ENCODE assay signal across 30 cellular contexts in the genomic region with DNA sequence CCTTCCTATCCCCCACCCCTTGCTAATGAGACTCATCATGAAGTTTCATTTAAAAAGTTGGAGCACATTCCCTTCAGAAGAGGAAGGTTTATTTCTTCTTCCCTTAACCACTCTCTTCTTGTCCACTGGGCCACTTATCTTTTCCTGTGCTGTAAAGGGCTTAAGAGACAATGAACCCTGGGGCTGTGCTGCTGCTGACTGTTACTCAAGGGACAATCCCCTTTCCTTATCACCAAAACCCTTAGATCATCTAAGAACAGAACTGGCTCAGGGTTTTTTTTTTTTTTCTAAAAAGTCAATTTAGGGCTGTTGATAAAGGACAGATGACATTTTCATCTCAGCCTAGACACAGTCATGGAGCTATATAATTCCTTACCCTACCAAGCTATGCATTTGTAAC. TPM values are rescaled to one million over a fixed set of nuclear protein-coding genes. Genes with fewer than 3 reads are reported as not detected.
DNase-seq lines count a peak whose midpoint lies in the region; ATAC-seq and TF ChIP-seq lines count a peak whose summit lies in the region.
"Had no signal": no experiment of that assay in that cellular context is flagged by ENCODE, and none has a peak within 500 bp of the region (broad histone marks: within the 10 kb centered on the region; RNA-seq: fewer than 3 reads in every experiment).

No MANE protein-coding gene starts in this region.

- H3K4me3 ChIP-seq in smooth muscle cell: no peak overlapping the region
- H3K4me3 ChIP-seq: heart right ventricle, mucosa of descending colon, vagina had no signal

- no peak overlapping the region for H3K9ac ChIP-seq in smooth muscle cell (ENCODE audit: low read depth)

- no peaks in the 10 kb centered on the region for H3K4me1 ChIP-seq in smooth muscle cell (ENCODE audit: low read depth)
- H3K4me1 ChIP-seq: heart right ventricle, vagina had no signal

- H4K20me1 ChIP-seq in smooth muscle cell (ENCODE audit: low read depth): no peaks in the 10 kb centered on the region

- peak overlapping the region; percentile 34 for H2AFZ ChIP-seq in smooth muscle cell (ENCODE audit: low read depth)

- H3K27me3 ChIP-seq in smooth muscle cell (ENCODE audit: low read depth): no peaks in the 10 kb centered on the region
- H3K27me3 ChIP-seq: heart right ventricle, vagina had no signal

- peak overlapping the region; percentile 89 for H3K27ac Mint-ChIP-seq in activated T-cell treated with anti-CD3 and anti-CD28 coated beads, Interleukin-2, amount 50 U/mL, for 24 hours
- no peak overlapping the region for H3K27ac Mint-ChIP-seq in activated T-helper 17 cell treated with anti-CD3 and anti-CD28 coated beads, Interleukin-2, amount 50 U/mL, for 72 hours
- H3K27ac Mint-ChIP-seq: CD14-positive monocyte, nephron progenitor cell, T-cell had no signal

- DNase-seq in activated T-cell treated with anti-CD3 and anti-CD28 coated beads, Interleukin-2, amount 50 U/mL, for 24 hours: no peak
- DNase-seq in activated T-cell treated with anti-CD3 and anti-CD28 coated beads for 4 hours: no peak
- no peak for DNase-seq in smooth muscle cell (lab: John Stamatoyannopoulos, UW; ENCODE audit: unreplicated experiment)
- no peak for DNase-seq in DMS 273 (lab: John Stamatoyannopoulos, UW; ENCODE audit: unreplicated experiment)
- no peak for DNase-seq in ecto neural progenitor cell (ENCODE audit: low spot score)
- DNase-seq: ACHN; activated CD4-positive, alpha-beta T cell treated with anti-CD3 and anti-CD28 coated beads, Interleukin-2, amount 10 ng/mL, durations not matched to agents 24 days and 14 days; activated naive CD4-positive, alpha-beta T cell treated with anti-CD3 and anti-CD28 coated beads, Interleukin-2, amount 50 U/mL, for 16 hours; foreskin fibroblast; H9; heart right ventricle; mucosa of descending colon; NCI-H1436 treated with DMSO at 0.1 percent for 48 hours; NCI-H2171 treated with DMSO at 0.1 percent for 48 hours; NCI-H526 treated with DMSO at 0.1 percent for 48 hours; nephron progenitor cell; posterior cingulate gyrus; Right ventricle myocardium superior; T-cell had no signal

- H3K36me3 Mint-ChIP-seq in activated T-cell treated with anti-CD3 and anti-CD28 coated beads, Interleukin-2, amount 50 U/mL, for 24 hours (ENCODE audit: low read depth): peaks cover 6% of the 10 kb centered on the region
- H3K36me3 Mint-ChIP-seq in activated T-helper 17 cell treated with anti-CD3 and anti-CD28 coated beads, Interleukin-2, amount 50 U/mL, for 72 hours (ENCODE audit: low read depth): no peaks in the 10 kb centered on the region
- H3K36me3 Mint-ChIP-seq: CD14-positive monocyte, T-cell had no signal

- TF ChIP-seq CTCF in smooth muscle cell (IDR thresholded peaks at IDR 0.05; ENCODE audit: borderline replicate concordance, insufficient read depth, poor library complexity, severe bottlenecking): no peak

- H3K4me3 Mint-ChIP-seq in activated T-cell treated with anti-CD3 and anti-CD28 coated beads, Interleukin-2, amount 50 U/mL, for 24 hours: no peak overlapping the region
- H3K4me3 Mint-ChIP-seq in activated T-helper 17 cell treated with anti-CD3 and anti-CD28 coated beads, Interleukin-2, amount 50 U/mL, for 72 hours: no peak overlapping the region
- H3K4me3 Mint-ChIP-seq: activated CD4-positive, alpha-beta T cell treated with anti-CD3 and anti-CD28 coated beads, Interleukin-2, amount 10 ng/mL, durations not matched to agents 24 days and 14 days; CD14-positive monocyte; central memory CD8-positive, alpha-beta T cell; H9; nephron progenitor cell; T-cell had no signal

- H3K27ac ChIP-seq in KOPT-K1 (ENCODE audit: low read depth, low read length, poor library complexity, severe bottlenecking) (peak overlapping the region; percentile 81), smooth muscle cell (ENCODE audit: low read depth) (no peak overlapping the region)
- H3K27ac ChIP-seq: heart right ventricle, vagina had no signal

- no peak overlapping the region for H3K4me2 ChIP-seq in smooth muscle cell

- ATAC-seq in activated T-helper 17 cell treated with anti-CD3 and anti-CD28 coated beads, Interleukin-2, amount 50 U/mL, for 72 hours (replicated peaks): peak; percentile 29
- ATAC-seq in GM21528 (IDR thresholded peaks at IDR 0.05; ENCODE audit: low FRiP score, unreplicated experiment): no peak
- ATAC-seq: heart right ventricle, mucosa of descending colon, sciatic nerve had no signal

- no peaks in the 10 kb centered on the region for H3F3A ChIP-seq in smooth muscle cell (ENCODE audit: low read depth)

- H3K79me2 ChIP-seq in smooth muscle cell (ENCODE audit: low read depth): no peaks in the 10 kb centered on the region

- peaks cover 21% of the 10 kb centered on the region for H3K9me3 ChIP-seq in KOPT-K1 (ENCODE audit: insufficient read depth, low read length, poor library complexity, severe bottlenecking)
- H3K9me3 ChIP-seq in smooth muscle cell (replicated peaks; ENCODE audit: low read depth): no peaks in the 10 kb centered on the region
- H3K9me3 ChIP-seq: mucosa of descending colon, vagina had no signal

- peaks cover 60% of the 10 kb centered on the region for H3K4me1 Mint-ChIP-seq in activated T-cell treated with anti-CD3 and anti-CD28 coated beads, Interleukin-2, amount 50 U/mL, for 24 hours (ENCODE audit: low read depth)
- H3K4me1 Mint-ChIP-seq in activated T-helper 17 cell treated with anti-CD3 and anti-CD28 coated beads, Interleukin-2, amount 50 U/mL, for 72 hours: peaks cover 20% of the 10 kb centered on the region
- H3K4me1 Mint-ChIP-seq: CD14-positive monocyte, nephron progenitor cell had no signal

- no peaks in the 10 kb centered on the region for H3K36me3 ChIP-seq in KOPT-K1 (ENCODE audit: insufficient read depth, low read length)
- H3K36me3 ChIP-seq in smooth muscle cell (ENCODE audit: low read depth): no peaks in the 10 kb centered on the region
- H3K36me3 ChIP-seq: heart right ventricle, vagina had no signal

- H3K27me3 Mint-ChIP-seq in activated T-cell treated with anti-CD3 and anti-CD28 coated beads, Interleukin-2, amount 50 U/mL, for 24 hours: no peaks in the 10 kb centered on the region
- H3K27me3 Mint-ChIP-seq in activated T-helper 17 cell treated with anti-CD3 and anti-CD28 coated beads, Interleukin-2, amount 50 U/mL, for 72 hours: no peaks in the 10 kb centered on the region
- H3K27me3 Mint-ChIP-seq: central memory CD8-positive, alpha-beta T cell; T-cell had no signal

- H3K9me3 Mint-ChIP-seq in activated T-cell treated with anti-CD3 and anti-CD28 coated beads, Interleukin-2, amount 50 U/mL, for 24 hours: peaks cover 16% of the 10 kb centered on the region
- H3K9me3 Mint-ChIP-seq in activated T-helper 17 cell treated with anti-CD3 and anti-CD28 coated beads, Interleukin-2, amount 50 U/mL, for 72 hours: no peaks in the 10 kb centered on the region
- H3K9me3 Mint-ChIP-seq: central memory CD8-positive, alpha-beta T cell had no signal

RNA-seq across cellular contexts. Expression of gene CAPSL, which starts 29.6 kb away (rescaled TPM):
- total RNA-seq in activated T-helper 17 cell treated with anti-CD3 and anti-CD28 coated beads, Interleukin-2, amount 50 U/mL, for 72 hours: 1 to 10 TPM in 1 of 2 donors, not detected in 1; 1.1 TPM
- total RNA-seq in smooth muscle cell: 0.13 and 0.31 TPM in 2 replicates
- not detected in 2 replicates for polyA plus RNA-seq in smooth muscle cell
- total RNA-seq: activated CD4-positive, alpha-beta T cell treated with anti-CD3 and anti-CD28 coated beads, Interleukin-2, amount 10 ng/mL, durations not matched to agents 24 days and 14 days; epithelial cell of proximal tubule; G401; H9; heart right ventricle; mucosa of descending colon; Right ventricle myocardium superior; sciatic nerve; T-cell; temporal lobe; vagina had no signal
- polyA plus RNA-seq: CD14-positive monocyte, heart right ventricle, liver had no signal

RNA-seq across cellular contexts. Expression of gene IL7R, which starts 52.1 kb away (rescaled TPM):
- 100 to 1,000 TPM; 162 to 203 TPM for total RNA-seq in activated T-helper 17 cell treated with anti-CD3 and anti-CD28 coated beads, Interleukin-2, amount 50 U/mL, for 72 hours
- total RNA-seq in smooth muscle cell: 15.9 and 16.6 TPM in 2 replicates
- polyA plus RNA-seq in smooth muscle cell: 4.4 and 11.5 TPM in 2 replicates
- total RNA-seq: G401, H9 had no signal
